In genomic region chr1:105914403-105914802, GRCh38 we compare ENCODE assay signal across 16 cellular contexts.
"Had no signal": no experiment of that assay in that cellular context is flagged by ENCODE, and none has a peak within 500 bp of the region (broad histone marks: within the 10 kb centered on the region; RNA-seq: fewer than 3 reads in every experiment).

No MANE protein-coding gene starts in this region.

- H3K9me3 ChIP-seq: neutrophil, right atrium auricular region had no signal

- H3K4me1 Mint-ChIP-seq: endodermal cell; immature natural killer cell; stimulated activated naive B cell treated with anti-CD40 and anti-IgM and Interleukin-4, amounts not matched to agents 10 μg/mL and 1 μg/mL and 100 μg/mL, for 72 hours had no signal

- H3K27ac ChIP-seq: breast epithelium, lower lobe of right lung, neutrophil, right atrium auricular region had no signal

- H3K27ac Mint-ChIP-seq: activated naive CD8-positive, alpha-beta T cell; endodermal cell; immature natural killer cell; stimulated activated naive B cell treated with anti-CD40 and anti-IgM and Interleukin-4, amounts not matched to agents 10 μg/mL and 1 μg/mL and 100 μg/mL, for 72 hours had no signal

- H3K9me3 Mint-ChIP-seq: endodermal cell; stimulated activated naive B cell treated with anti-CD40 and anti-IgM and Interleukin-4, amounts not matched to agents 10 μg/mL and 1 μg/mL and 100 μg/mL, for 72 hours had no signal

- H3K36me3 Mint-ChIP-seq: activated naive CD8-positive, alpha-beta T cell; immature natural killer cell; stimulated activated naive B cell treated with anti-CD40 and anti-IgM and Interleukin-4, amounts not matched to agents 10 μg/mL and 1 μg/mL and 100 μg/mL, for 72 hours had no signal

- H3K36me3 ChIP-seq: breast epithelium, lower lobe of right lung, neutrophil, right atrium auricular region had no signal

- H3K27me3 Mint-ChIP-seq: activated naive CD8-positive, alpha-beta T cell; stimulated activated naive B cell treated with anti-CD40 and anti-IgM and Interleukin-4, amounts not matched to agents 10 μg/mL and 1 μg/mL and 100 μg/mL, for 72 hours had no signal

- H3K27me3 ChIP-seq: breast epithelium, neutrophil, right atrium auricular region had no signal

- H3K4me1 ChIP-seq: breast epithelium, lower lobe of right lung, right atrium auricular region had no signal

- ATAC-seq: lower lobe of right lung; stimulated activated naive B cell treated with anti-CD40 and anti-IgM and Interleukin-4, amounts not matched to agents 10 μg/mL and 1 μg/mL and 100 μg/mL, for 72 hours had no signal

- H3K4me3 Mint-ChIP-seq: activated naive CD8-positive, alpha-beta T cell; endodermal cell; immature natural killer cell; stimulated activated naive B cell treated with anti-CD40 and anti-IgM and Interleukin-4, amounts not matched to agents 10 μg/mL and 1 μg/mL and 100 μg/mL, for 72 hours had no signal

- H3K4me3 ChIP-seq: breast epithelium, lower lobe of right lung, right atrium auricular region had no signal

- DNase-seq: activated CD4-positive, alpha-beta T cell treated with anti-CD3 and anti-CD28 coated beads, Interleukin-2, amount 50 U/mL, for 4 hours; activated CD4-positive, CD25-positive, alpha-beta regulatory T cell treated with anti-CD3 and anti-CD28 coated beads, Interleukin-2, amount 50 U/mL, for 72 hours; activated effector memory CD4-positive, alpha-beta T cell treated with Interleukin-2 at 50 U/mL for 16 hours; activated T-cell treated with anti-CD3 and anti-CD28 coated beads, Interleukin-2, amount 50 U/mL, for 1 hour; endodermal cell; immature natural killer cell; lower lobe of right lung; midbrain; stimulated activated CD4-positive, alpha-beta T cell treated with anti-CD3 and anti-CD28 coated beads, Interleukin-1b, Interleukin-23, amount 100 ng/mL, for 48 hours; stimulated activated naive B cell treated with anti-CD40 and anti-IgM and Interleukin-4, amounts not matched to agents 10 μg/mL and 1 μg/mL and 100 μg/mL, for 72 hours; substantia nigra; trophoblast cell had no signal
